In the genomic region with DNA sequence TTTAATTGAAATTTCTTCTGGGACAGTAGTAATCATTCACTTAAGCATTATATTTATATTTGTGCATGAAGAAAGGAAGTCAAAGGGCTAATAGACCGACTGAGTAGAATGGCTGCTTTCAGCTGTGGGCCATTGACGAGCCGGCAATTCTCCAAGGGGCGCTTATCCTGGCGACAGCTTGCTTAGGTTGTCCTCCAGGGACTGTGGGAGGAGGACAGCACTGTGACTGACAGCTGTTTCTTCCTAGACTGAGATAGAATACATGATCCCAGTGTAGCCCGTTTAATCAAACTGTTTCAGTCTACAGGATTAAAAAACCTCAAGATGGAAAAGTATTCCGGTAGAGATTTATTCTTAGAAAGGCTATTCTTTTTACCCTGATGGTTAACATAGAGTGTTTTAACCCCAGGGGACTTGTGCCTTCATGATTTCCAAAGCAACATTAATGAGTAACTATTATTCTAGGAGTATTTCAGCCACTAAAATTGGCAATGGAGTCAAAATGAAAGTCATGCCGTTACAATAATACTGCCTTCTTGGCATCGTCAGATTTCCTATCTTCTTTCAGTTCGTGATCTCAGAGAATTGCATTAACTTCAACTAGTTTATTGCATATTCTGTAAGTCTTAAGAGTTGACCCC, we compare ENCODE assay signal across 18 cellular contexts.
"Had no signal": no experiment of that assay in that cellular context is flagged by ENCODE, and none has a peak within 500 bp of the region (broad histone marks: within the 10 kb centered on the region; RNA-seq: fewer than 3 reads in every experiment).

No MANE protein-coding gene starts in this region.

- H3K4me3 ChIP-seq: ascending aorta, mucosa of descending colon, pancreas, uterus had no signal

- DNase-seq: activated CD4-positive, alpha-beta T cell treated with anti-CD3 and anti-CD28 coated beads for 48 hours; activated CD4-positive, CD25-positive, alpha-beta regulatory T cell; activated CD8-positive, alpha-beta memory T cell treated with anti-CD3 and anti-CD28 coated beads, Interleukin-2, amount 50 U/mL, for 48 hours; activated effector memory CD4-positive, alpha-beta T cell treated with anti-CD3 and anti-CD28 coated beads, Interleukin-2, amount 50 U/mL, for 16 hours; activated naive CD4-positive, alpha-beta T cell treated with anti-CD3 and anti-CD28 coated beads, Interleukin-2, amount 50 U/mL, for 16 hours; activated T-cell treated with anti-CD3 and anti-CD28 coated beads, Interleukin-2, amount 50 U/mL, for 48 hours; cortex of kidney; mesenchymal stem cell; mucosa of descending colon; naive thymus-derived CD4-positive, alpha-beta T cell; pancreas; stimulated activated naive CD4-positive, alpha-beta T cell; T-helper 1 cell; T-helper 9 cell; uterus had no signal

- H3K4me1 ChIP-seq: ascending aorta, pancreas, tibial nerve, uterus had no signal

- H3K4me1 Mint-ChIP-seq: naive thymus-derived CD4-positive, alpha-beta T cell had no signal

- H3K27ac Mint-ChIP-seq: naive thymus-derived CD4-positive, alpha-beta T cell had no signal

- H3K27me3 ChIP-seq: ascending aorta, pancreas, tibial nerve, uterus had no signal

- ATAC-seq: esophagus mucosa; mucosa of descending colon; naive thymus-derived CD4-positive, alpha-beta T cell; pancreas had no signal

- H3K27ac ChIP-seq: ascending aorta, pancreas, tibial nerve, uterus had no signal

- H3K9me3 ChIP-seq: ascending aorta, mucosa of descending colon, pancreas, tibial nerve, uterus had no signal

- H3K4me3 Mint-ChIP-seq: naive thymus-derived CD4-positive, alpha-beta T cell had no signal

- H3K36me3 ChIP-seq: ascending aorta, pancreas, tibial nerve, uterus had no signal

- FAIRE-seq: pancreas had no signal

- H3K27me3 Mint-ChIP-seq: naive thymus-derived CD4-positive, alpha-beta T cell had no signal
